27 cellular contexts compared by ENCODE assay signal in the genomic region with DNA sequence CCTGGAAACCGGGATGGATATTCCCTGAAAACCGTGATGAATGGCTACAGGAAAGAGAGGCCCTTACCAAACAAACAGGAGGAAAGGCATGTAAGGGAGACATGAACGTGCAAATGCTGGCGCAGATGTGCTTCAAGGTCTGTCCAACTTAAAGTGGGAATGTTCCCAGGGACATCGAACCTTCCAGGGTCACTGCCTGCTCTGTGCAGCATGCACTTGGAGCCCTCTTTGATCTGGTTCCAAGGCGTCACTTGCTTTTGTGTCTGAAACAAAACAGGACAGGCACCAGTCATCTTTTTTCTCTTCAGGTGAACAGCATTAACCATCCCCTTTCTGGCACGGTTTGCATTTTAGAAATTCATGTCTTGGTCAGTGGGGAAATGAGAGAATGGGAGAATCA.
"Had no signal": no experiment of that assay in that cellular context is flagged by ENCODE, and none has a peak within 500 bp of the region (broad histone marks: within the 10 kb centered on the region; RNA-seq: fewer than 3 reads in every experiment).

No MANE protein-coding gene starts in this region.

- H3K4me1 ChIP-seq: ascending aorta, breast epithelium, SJCRH30 had no signal

- H3K27ac Mint-ChIP-seq: activated CD4-positive, alpha-beta T cell treated with anti-CD3 and anti-CD28 coated beads, Interleukin-2, amount 10 ng/mL, durations not matched to agents 24 days and 14 days; activated CD8-positive, alpha-beta T cell treated with anti-CD3 and anti-CD28 coated beads for 36 hours; activated naive CD8-positive, alpha-beta T cell treated with anti-CD3 and anti-CD28 coated beads for 36 hours; activated T-cell treated with anti-CD3 and anti-CD28 coated beads, Interleukin-2, amount 50 U/mL, for 72 hours; activated T-helper 17 cell treated with anti-CD3 and anti-CD28 coated beads, Interleukin-2, amount 50 U/mL, for 72 hours had no signal

- H3K4me3 ChIP-seq: ascending aorta, breast epithelium, SJCRH30, SK-N-MC had no signal

- H3K27ac ChIP-seq: ascending aorta, breast epithelium, SK-N-MC had no signal

- ATAC-seq: activated CD8-positive, alpha-beta T cell treated with anti-CD3 and anti-CD28 coated beads for 36 hours; activated T-cell treated with anti-CD3 and anti-CD28 coated beads, Interleukin-2, amount 50 U/mL, for 72 hours; activated T-helper 17 cell treated with anti-CD3 and anti-CD28 coated beads, Interleukin-2, amount 50 U/mL, for 72 hours; Panc1 had no signal

- H3K9me3 ChIP-seq: ascending aorta, breast epithelium, SJCRH30 had no signal

- H3K36me3 ChIP-seq: ascending aorta, breast epithelium, SJCRH30 had no signal

- H3K4me1 Mint-ChIP-seq: activated CD4-positive, alpha-beta T cell treated with anti-CD3 and anti-CD28 coated beads, Interleukin-2, amount 10 ng/mL, durations not matched to agents 24 days and 14 days; activated naive CD8-positive, alpha-beta T cell treated with anti-CD3 and anti-CD28 coated beads for 36 hours; activated T-helper 17 cell treated with anti-CD3 and anti-CD28 coated beads, Interleukin-2, amount 50 U/mL, for 72 hours had no signal

- DNase-seq: activated CD4-positive, alpha-beta T cell treated with anti-CD3 and anti-CD28 coated beads, Interleukin-2, amount 10 ng/mL, durations not matched to agents 24 days and 14 days; activated CD4-positive, alpha-beta T cell treated with anti-CD3 and anti-CD28 coated beads, Interleukin-2, amount 50 U/mL, for 4 hours; activated CD8-positive, alpha-beta T cell treated with anti-CD3 and anti-CD28 coated beads for 36 hours; activated effector memory CD4-positive, alpha-beta T cell treated with anti-CD3 and anti-CD28 coated beads, Interleukin-2, amount 50 U/mL, for 16 hours; activated naive CD4-positive, alpha-beta T cell; activated naive CD4-positive, alpha-beta T cell treated with anti-CD3 and anti-CD28 coated beads, Interleukin-2, amount 50 U/mL, for 16 hours; activated naive CD8-positive, alpha-beta T cell treated with anti-CD3 and anti-CD28 coated beads for 36 hours; activated T-cell treated with anti-CD3 and anti-CD28 coated beads, Interleukin-2, amount 50 U/mL, for 1 hour; activated T-cell treated with anti-CD3 and anti-CD28 coated beads, Interleukin-2, amount 50 U/mL, for 72 hours; amygdala; Kasumi-1; MM.1S; MV-4-11; NCI-H1092; NCI-H1436 treated with DMSO at 0.1 percent for 48 hours; NCI-H1694 treated with DMSO at 0.1 percent for 48 hours; NCI-H2029; NCI-H345; NCI-H524 treated with DMSO at 0.1 percent for 48 hours; SHP77; SJCRH30; T1000 had no signal

- H3K27me3 ChIP-seq: ascending aorta, breast epithelium, SJCRH30 had no signal

- H3K4me3 Mint-ChIP-seq: activated CD4-positive, alpha-beta T cell treated with anti-CD3 and anti-CD28 coated beads, Interleukin-2, amount 10 ng/mL, durations not matched to agents 24 days and 14 days; activated CD8-positive, alpha-beta T cell treated with anti-CD3 and anti-CD28 coated beads for 36 hours; activated naive CD8-positive, alpha-beta T cell treated with anti-CD3 and anti-CD28 coated beads for 36 hours; activated T-cell treated with anti-CD3 and anti-CD28 coated beads, Interleukin-2, amount 50 U/mL, for 72 hours; activated T-helper 17 cell treated with anti-CD3 and anti-CD28 coated beads, Interleukin-2, amount 50 U/mL, for 72 hours had no signal

- H3K36me3 Mint-ChIP-seq: activated naive CD8-positive, alpha-beta T cell treated with anti-CD3 and anti-CD28 coated beads for 36 hours had no signal

- H3K9me3 Mint-ChIP-seq: activated CD4-positive, alpha-beta T cell treated with anti-CD3 and anti-CD28 coated beads, Interleukin-2, amount 10 ng/mL, durations not matched to agents 24 days and 14 days had no signal

- H3K27me3 Mint-ChIP-seq: activated CD4-positive, alpha-beta T cell treated with anti-CD3 and anti-CD28 coated beads, Interleukin-2, amount 10 ng/mL, durations not matched to agents 24 days and 14 days; activated CD8-positive, alpha-beta T cell treated with anti-CD3 and anti-CD28 coated beads for 36 hours; activated naive CD8-positive, alpha-beta T cell treated with anti-CD3 and anti-CD28 coated beads for 36 hours; activated T-helper 17 cell treated with anti-CD3 and anti-CD28 coated beads, Interleukin-2, amount 50 U/mL, for 72 hours had no signal
